Comparison of ENCODE assay signal across 26 cellular contexts in the genomic region with DNA sequence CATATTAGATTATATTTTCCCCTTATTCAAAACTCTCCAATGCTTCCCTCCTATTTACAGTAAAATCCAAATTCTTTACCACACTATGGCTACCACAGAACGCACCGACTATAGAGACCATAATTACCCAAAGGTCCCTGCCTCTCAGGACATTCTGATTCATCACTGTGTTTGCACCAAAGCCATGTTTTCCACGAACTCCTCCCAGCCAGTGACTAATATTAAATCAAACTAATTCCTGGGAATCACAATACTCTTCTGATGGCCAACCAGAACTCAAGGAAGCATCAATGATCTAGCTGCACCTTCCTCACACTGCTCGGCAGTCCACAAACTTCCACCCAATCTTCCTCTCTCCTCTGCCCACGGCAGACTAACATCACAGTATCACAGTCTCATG. TPM values are rescaled to one million over a fixed set of nuclear protein-coding genes. Genes with fewer than 3 reads are reported as not detected.
"Had no signal": no experiment of that assay in that cellular context is flagged by ENCODE, and none has a peak within 500 bp of the region (broad histone marks: within the 10 kb centered on the region; RNA-seq: fewer than 3 reads in every experiment).

No MANE protein-coding gene starts in this region.

- H3K4me3 ChIP-seq: left lung, lower lobe of right lung, pancreas, prostate gland, spleen, suprapubic skin, thoracic aorta, tibial artery, upper lobe of right lung had no signal

- FAIRE-seq: kidney, pancreas, small intestine, urothelium cell line had no signal

- DNase-seq: hippocampal formation; kidney; left colon; left lung; lower lobe of right lung; mammary epithelial cell; mesenchymal stem cell; naive thymus-derived CD8-positive, alpha-beta T cell; nucleus accumbens; pancreas; posterior cingulate gyrus; retina; right cardiac atrium; small intestine; spleen; stimulated activated CD4-positive, alpha-beta T cell treated with anti-CD3 and anti-CD28 coated beads, Interleukin-4, amount 100 ng/mL, for 24 hours; stimulated activated naive CD4-positive, alpha-beta T cell; tibial artery; trophoblast cell; upper lobe of right lung had no signal

- ATAC-seq: left colon; left lung; lower lobe of right lung; naive thymus-derived CD8-positive, alpha-beta T cell; pancreas; right cardiac atrium; sciatic nerve; stimulated activated effector memory CD8-positive, alpha-beta T cell treated with anti-CD3 and anti-CD28 coated beads, Interleukin-12 subunit alpha, Interleukin-12 subunit beta, amount 100 ng/mL, for 72 hours; upper lobe of right lung had no signal

- H3K36me3 ChIP-seq: left lung, lower lobe of right lung, pancreas, prostate gland, spleen, suprapubic skin, thoracic aorta, tibial artery, upper lobe of right lung had no signal

- H3K9me3 ChIP-seq: left lung, lower lobe of right lung, pancreas, prostate gland, spleen, suprapubic skin, thoracic aorta, tibial artery, upper lobe of right lung had no signal

- H3K4me1 ChIP-seq: left lung, lower lobe of right lung, pancreas, prostate gland, spleen, suprapubic skin, upper lobe of right lung had no signal

- H3K27ac ChIP-seq: left lung, lower lobe of right lung, pancreas, prostate gland, spleen, suprapubic skin, thoracic aorta, tibial artery, upper lobe of right lung had no signal

- H3K27me3 ChIP-seq: left lung, pancreas, spleen, suprapubic skin, tibial artery, upper lobe of right lung had no signal

RNA-seq across cellular contexts. Expression of a gene that starts 24.2 kb away (rescaled TPM):
- total RNA-seq: naive thymus-derived CD8-positive, alpha-beta T cell had no signal
- polyA plus RNA-seq: naive thymus-derived CD8-positive, alpha-beta T cell had no signal
